9 cellular contexts compared by ENCODE assay signal in the genomic region with DNA sequence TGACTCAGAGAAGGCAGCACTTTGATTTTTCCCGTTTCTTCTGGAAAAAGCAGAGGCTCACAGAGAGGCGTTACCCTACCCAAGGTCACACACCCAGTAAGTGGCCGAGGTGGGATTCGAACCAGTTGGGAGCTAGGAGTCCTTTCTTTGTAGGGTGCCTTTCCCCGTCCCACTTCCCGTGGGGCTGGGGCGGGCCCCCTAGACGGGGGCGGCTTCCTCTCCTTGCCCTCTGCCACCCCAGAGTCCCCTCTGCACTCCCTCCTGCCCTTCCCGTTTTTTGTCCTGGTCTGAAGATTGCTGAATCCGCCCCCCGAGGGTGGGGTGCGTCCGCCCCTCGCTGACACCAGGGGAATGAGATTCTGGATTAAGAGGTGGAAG. TPM values are rescaled to one million over a fixed set of nuclear protein-coding genes. Genes with fewer than 3 reads are reported as not detected.
DNase-seq lines count a peak whose midpoint lies in the region; FAIRE-seq and TF ChIP-seq lines count a peak whose summit lies in the region.
"Had no signal": no experiment of that assay in that cellular context is flagged by ENCODE, and none has a peak within 500 bp of the region (broad histone marks: within the 10 kb centered on the region; RNA-seq: fewer than 3 reads in every experiment).

No MANE protein-coding gene starts in this region.

- no peaks in the 10 kb centered on the region for H3K36me3 Mint-ChIP-seq in activated CD4-positive, alpha-beta T cell treated with anti-CD3 and anti-CD28 coated beads, Interleukin-2, amount 10 ng/mL, durations not matched to agents 24 days and 14 days (ENCODE audit: low read depth)
- H3K36me3 Mint-ChIP-seq in activated CD4-positive, alpha-beta memory T cell treated with anti-CD3 and anti-CD28 coated beads for 36 hours, result no peaks in the 10 kb centered on the region

- H3K4me1 Mint-ChIP-seq in activated CD4-positive, alpha-beta T cell treated with anti-CD3 and anti-CD28 coated beads, Interleukin-2, amount 10 ng/mL, durations not matched to agents 24 days and 14 days, result peaks cover 20% of the 10 kb centered on the region
- H3K4me1 Mint-ChIP-seq in activated CD4-positive, alpha-beta memory T cell treated with anti-CD3 and anti-CD28 coated beads for 36 hours (ENCODE audit: low read depth), result peaks cover 17% of the 10 kb centered on the region

- H3K4me3 ChIP-seq in fibroblast of the aortic adventitia (ENCODE audit: low read depth, low read length), result peak overlapping the region; percentile 82

- peak overlapping the region; percentile 84 for H3K4me3 Mint-ChIP-seq in activated CD4-positive, alpha-beta T cell treated with anti-CD3 and anti-CD28 coated beads, Interleukin-2, amount 10 ng/mL, durations not matched to agents 24 days and 14 days
- H3K4me3 Mint-ChIP-seq in activated CD4-positive, alpha-beta memory T cell treated with anti-CD3 and anti-CD28 coated beads for 36 hours, result peak overlapping the region; percentile 76

- H3K9me3 Mint-ChIP-seq in activated CD4-positive, alpha-beta T cell treated with anti-CD3 and anti-CD28 coated beads, Interleukin-2, amount 10 ng/mL, durations not matched to agents 24 days and 14 days, result no peaks in the 10 kb centered on the region
- no peaks in the 10 kb centered on the region for H3K9me3 Mint-ChIP-seq in activated CD4-positive, alpha-beta memory T cell treated with anti-CD3 and anti-CD28 coated beads for 36 hours

- peak overlapping the region; percentile 84 for H3K27ac Mint-ChIP-seq in activated CD4-positive, alpha-beta T cell treated with anti-CD3 and anti-CD28 coated beads, Interleukin-2, amount 10 ng/mL, durations not matched to agents 24 days and 14 days
- H3K27ac Mint-ChIP-seq in activated CD4-positive, alpha-beta memory T cell treated with anti-CD3 and anti-CD28 coated beads for 36 hours, result peak overlapping the region; percentile 71

- TF ChIP-seq POLR2A in H54 (IDR thresholded peaks at IDR 0.05; ENCODE audit: low read depth, low read length), result no peak

- CTCF ChIA-PET in activated CD4-positive, alpha-beta memory T cell treated with anti-CD3 and anti-CD28 coated beads for 36 hours (lab: Charles Lee), result no interaction called here

- POLR2A ChIA-PET in activated CD4-positive, alpha-beta memory T cell treated with anti-CD3 and anti-CD28 coated beads for 36 hours (lab: Charles Lee), result interaction anchor here (1.0 kb wide), 1 partner anchor 38 kb away, joined by 3 read pairs; no protein-coding TSS in a partner anchor

- no peak for FAIRE-seq in H54 (lab: Jason Lieb, UNC)
- FAIRE-seq: G401.6 had no signal

- peak; percentile 76 for DNase-seq in activated CD4-positive, alpha-beta T cell treated with anti-CD3 and anti-CD28 coated beads, Interleukin-2, amount 10 ng/mL, durations not matched to agents 24 days and 14 days
- DNase-seq in activated CD4-positive, alpha-beta T cell treated with anti-CD3 and anti-CD28 coated beads for 4 hours, result no peak
- DNase-seq in activated CD4-positive, alpha-beta memory T cell treated with anti-CD3 and anti-CD28 coated beads for 36 hours, result peak; percentile 46
- DNase-seq in fibroblast of the aortic adventitia (ENCODE audit: low read depth) (no peak), posterior vena cava (ENCODE audit: low spot score) (peak; percentile 85), NCI-H2171 treated with DMSO at 0.1 percent for 48 hours (lab: John Stamatoyannopoulos, UW) (no peak), H54 (ENCODE audit: insufficient read length, low spot score) (no peak), NCI-H1417 (lab: John Stamatoyannopoulos, UW) (no peak)

- H3K27me3 Mint-ChIP-seq in activated CD4-positive, alpha-beta T cell treated with anti-CD3 and anti-CD28 coated beads, Interleukin-2, amount 10 ng/mL, durations not matched to agents 24 days and 14 days, result peaks cover 11% of the 10 kb centered on the region
- peaks cover 2% of the 10 kb centered on the region for H3K27me3 Mint-ChIP-seq in activated CD4-positive, alpha-beta memory T cell treated with anti-CD3 and anti-CD28 coated beads for 36 hours

- TF ChIP-seq CTCF in fibroblast of the aortic adventitia (IDR thresholded peaks at IDR 0.05; ENCODE audit: insufficient read depth, low read length), result no peak

- intact Hi-C loops in activated CD4-positive, alpha-beta T cell treated with anti-CD3 and anti-CD28 coated beads, Interleukin-2, amount 10 ng/mL, durations not matched to agents 24 days and 14 days (cut with micrococcal nuclease), result loop anchor here (5.0 kb wide), 1 partner anchor 147 kb away; a partner anchor contains a TSS
- intact Hi-C loops in activated CD4-positive, alpha-beta memory T cell treated with anti-CD3 and anti-CD28 coated beads for 36 hours (cut with micrococcal nuclease), result loop anchor here (2.0 to 5.0 kb wide), 2 partner anchors 147 to 207 kb away; a partner anchor contains a TSS
- intact Hi-C loops in posterior vena cava (cut with DNase I), result loop anchor here (2.0 to 5.0 kb wide), 2 partner anchors 33 to 41 kb away; no protein-coding TSS in a partner anchor

RNA-seq across cellular contexts. Expression of a gene that starts 0.7 kb away (rescaled TPM):
- 15.7 and 16.8 TPM in 2 replicates for total RNA-seq in activated CD4-positive, alpha-beta T cell treated with anti-CD3 and anti-CD28 coated beads, Interleukin-2, amount 10 ng/mL, durations not matched to agents 24 days and 14 days
- total RNA-seq in activated CD4-positive, alpha-beta memory T cell treated with anti-CD3 and anti-CD28 coated beads for 36 hours, result 10 to 100 TPM; 12.0 to 12.8 TPM
- total RNA-seq in fibroblast of the aortic adventitia (ENCODE audit: low replicate concordance) (10.3 and 11.1 TPM in 2 replicates), posterior vena cava (10 to 100 TPM; 24.8 to 25.4 TPM)

RNA-seq across cellular contexts. Expression of a gene that starts 36.4 kb away (rescaled TPM):
- not detected in 2 replicates for total RNA-seq in activated CD4-positive, alpha-beta T cell treated with anti-CD3 and anti-CD28 coated beads, Interleukin-2, amount 10 ng/mL, durations not matched to agents 24 days and 14 days
- total RNA-seq in activated CD4-positive, alpha-beta memory T cell treated with anti-CD3 and anti-CD28 coated beads for 36 hours, result not detected
- total RNA-seq in fibroblast of the aortic adventitia (ENCODE audit: low replicate concordance) (34.3 and 41.8 TPM in 2 replicates), posterior vena cava (100 to 1,000 TPM; 117 to 138 TPM)

Comparison
In these comparisons a context has a peak if more than half of its experiments do, and no peak if none do; other contexts are left out.
1. DNase-seq: peak in activated CD4-positive, alpha-beta T cell treated with anti-CD3 and anti-CD28 coated beads, Interleukin-2, amount 10 ng/mL, durations not matched to agents 24 days and 14 days (single experiment), activated CD4-positive, alpha-beta memory T cell treated with anti-CD3 and anti-CD28 coated beads for 36 hours (single experiment) and posterior vena cava (single experiment); none in activated CD4-positive, alpha-beta T cell treated with anti-CD3 and anti-CD28 coated beads for 4 hours (0 of 2), fibroblast of the aortic adventitia (single experiment), NCI-H2171 treated with DMSO at 0.1 percent for 48 hours (single experiment), H54 (single experiment) and NCI-H1417 (0 of 3).
2. RNA of a gene that starts 36.4 kb away (total RNA-seq): 117 to 138 TPM in posterior vena cava and 34.3 to 41.8 TPM in fibroblast of the aortic adventitia; not detected in activated CD4-positive, alpha-beta T cell treated with anti-CD3 and anti-CD28 coated beads, Interleukin-2, amount 10 ng/mL, durations not matched to agents 24 days and 14 days and not detected in activated CD4-positive, alpha-beta memory T cell treated with anti-CD3 and anti-CD28 coated beads for 36 hours; every median in the first group is over 10 times any median in the second.